In the genomic region with DNA sequence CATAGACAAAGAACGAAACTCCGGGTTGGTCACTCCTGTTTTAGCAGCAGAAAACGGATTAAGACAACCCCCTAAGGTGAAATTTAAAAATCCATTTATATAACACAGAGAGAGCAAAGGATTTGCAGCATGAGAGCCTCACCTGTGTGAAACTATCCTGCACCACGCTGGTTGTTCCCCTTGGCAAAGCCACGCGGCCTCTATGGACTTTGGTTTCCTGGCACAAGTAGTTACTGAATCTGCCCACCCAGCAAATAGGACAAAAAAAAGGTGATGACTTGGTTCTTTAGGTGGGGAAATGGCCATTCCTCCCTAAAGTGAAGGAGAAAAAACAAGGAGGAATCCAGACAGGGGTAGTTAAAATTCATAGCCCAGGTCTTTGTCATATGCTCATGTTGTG, we compare ENCODE assay signal across 15 cellular contexts.
DNase-seq lines count a peak whose midpoint lies in the region; ATAC-seq and TF ChIP-seq lines count a peak whose summit lies in the region.
"Had no signal": no experiment of that assay in that cellular context is flagged by ENCODE, and none has a peak within 500 bp of the region (broad histone marks: within the 10 kb centered on the region; RNA-seq: fewer than 3 reads in every experiment).

No MANE protein-coding gene starts in this region.

- H4K20me1 ChIP-seq in GM23338 (replicated peaks; ENCODE audit: insufficient read depth) = no peaks in the 10 kb centered on the region
- H4K20me1 ChIP-seq: BLaER1 treated with 17β-estradiol and CSF1 and Interleukin-3, amounts not matched to agents 10 nM and 100 nM had no signal

- H3K36me3 ChIP-seq in GM23338 (ENCODE audit: insufficient read depth) (no peaks in the 10 kb centered on the region), HUES64 (ENCODE audit: insufficient read depth, low read length) (no peaks in the 10 kb centered on the region), iPS DF 6.9 (ENCODE audit: control insufficient read depth, insufficient read depth, low read length) (no peaks in the 10 kb centered on the region), right lobe of liver (no peaks in the 10 kb centered on the region)
- H3K36me3 ChIP-seq in CD4-positive, alpha-beta memory T cell (ENCODE audit: insufficient read depth, low read length) = no peaks in the 10 kb centered on the region
- H3K36me3 ChIP-seq: BLaER1 treated with 17β-estradiol and CSF1 and Interleukin-3, amounts not matched to agents 10 nM and 100 nM had no signal

- H3K9me3 Mint-ChIP-seq in GM23338 = peaks cover 2% of the 10 kb centered on the region; the same call in 1 of the 3 replicates
- H3K9me3 Mint-ChIP-seq in CD4-positive, alpha-beta memory T cell = no peaks in the 10 kb centered on the region
- H3K9me3 Mint-ChIP-seq in activated naive CD8-positive, alpha-beta T cell treated with anti-CD3 and anti-CD28 coated beads, Interleukin-2, amount 50 U/mL, for 24 hours = no peaks in the 10 kb centered on the region

- H3K27ac Mint-ChIP-seq in GM23338 = peak overlapping the region; percentile 98
- H3K27ac Mint-ChIP-seq in CD4-positive, alpha-beta memory T cell = no peak overlapping the region
- no peak overlapping the region for H3K27ac Mint-ChIP-seq in activated naive CD8-positive, alpha-beta T cell treated with anti-CD3 and anti-CD28 coated beads, Interleukin-2, amount 50 U/mL, for 24 hours
- H3K27ac Mint-ChIP-seq: CD4-positive, CD25-positive, alpha-beta regulatory T cell had no signal

- peaks cover 45% of the 10 kb centered on the region for H3K4me1 Mint-ChIP-seq in GM23338
- peaks cover 0 to 2% (median under 1%) of the 10 kb centered on the region in 4 donors for H3K4me1 Mint-ChIP-seq in CD4-positive, alpha-beta memory T cell
- H3K4me1 Mint-ChIP-seq in activated naive CD8-positive, alpha-beta T cell treated with anti-CD3 and anti-CD28 coated beads, Interleukin-2, amount 50 U/mL, for 24 hours = no peaks in the 10 kb centered on the region
- H3K4me1 Mint-ChIP-seq: CD4-positive, CD25-positive, alpha-beta regulatory T cell had no signal

- POLR2A ChIA-PET in CD4-positive, alpha-beta memory T cell (lab: Charles Lee; ENCODE audit: partially characterized antibody) = no interaction called here

- no peak overlapping the region for H3K4me3 Mint-ChIP-seq in GM23338
- no peak overlapping the region for H3K4me3 Mint-ChIP-seq in CD4-positive, alpha-beta memory T cell
- H3K4me3 Mint-ChIP-seq in activated naive CD8-positive, alpha-beta T cell treated with anti-CD3 and anti-CD28 coated beads, Interleukin-2, amount 50 U/mL, for 24 hours = no peak overlapping the region
- H3K4me3 Mint-ChIP-seq: CD4-positive, CD25-positive, alpha-beta regulatory T cell had no signal

- H3K36me3 Mint-ChIP-seq in GM23338 (ENCODE audit: low read depth) = no peaks in the 10 kb centered on the region
- H3K36me3 Mint-ChIP-seq in CD4-positive, alpha-beta memory T cell = no peaks in the 10 kb centered on the region
- H3K36me3 Mint-ChIP-seq in activated naive CD8-positive, alpha-beta T cell treated with anti-CD3 and anti-CD28 coated beads, Interleukin-2, amount 50 U/mL, for 24 hours (ENCODE audit: low read depth) = no peaks in the 10 kb centered on the region
- H3K36me3 Mint-ChIP-seq: CD4-positive, CD25-positive, alpha-beta regulatory T cell had no signal

- TF ChIP-seq POLR2A in right lobe of liver (IDR thresholded peaks at IDR 0.05) = no peak

- H3K9ac ChIP-seq in HUES64 (ENCODE audit: low read depth, low read length) = peak overlapping the region; percentile 70
- H3K9ac ChIP-seq: BLaER1 treated with 17β-estradiol and CSF1 and Interleukin-3, amounts not matched to agents 10 nM and 100 nM had no signal

- intact Hi-C loops in right lobe of liver (cut with DNase I) = no loop called here
- intact Hi-C loops in CD4-positive, alpha-beta memory T cell (cut with micrococcal nuclease) = no loop called here

- H3K4me3 ChIP-seq in GM23338 = no peak overlapping the region
- H3K4me3 ChIP-seq in HUES64 (ENCODE audit: low read length) = no peak overlapping the region
- no peak overlapping the region for H3K4me3 ChIP-seq in iPS DF 6.9 (ENCODE audit: low read length)
- H3K4me3 ChIP-seq in right lobe of liver = no peak overlapping the region
- H3K4me3 ChIP-seq in CD4-positive, alpha-beta memory T cell (ENCODE audit: low read length in 2 of 2) = no peak overlapping the region
- H3K4me3 ChIP-seq: BLaER1 treated with 17β-estradiol and CSF1 and Interleukin-3, amounts not matched to agents 10 nM and 100 nM had no signal

- CTCF ChIA-PET in CD4-positive, alpha-beta memory T cell (lab: Charles Lee; ENCODE audit: partially characterized antibody) = no interaction called here

- DNase-seq in GM23338 (ENCODE audit: low spot score) (no peak), iPS DF 6.9 (ENCODE audit: low read depth, low spot score) (no peak), right lobe of liver (peak; percentile 39 to 62 (median 59))
- no peak for DNase-seq in CD4-positive, alpha-beta memory T cell
- DNase-seq in activated naive CD8-positive, alpha-beta T cell treated with anti-CD3 and anti-CD28 coated beads, Interleukin-2, amount 50 U/mL, for 24 hours = no peak
- DNase-seq in stimulated activated CD4-positive, alpha-beta T cell treated with anti-CD3 and anti-CD28 coated beads, Interleukin-4, amount 100 ng/mL, for 4 hours = no peak
- DNase-seq: ACHN; CD4-positive, CD25-positive, alpha-beta regulatory T cell; DMS79; IMR-90; KBM-7 had no signal

- H3K4me2 ChIP-seq in GM23338 = peak overlapping the region; percentile 59; the same call in 1 of the 2 replicates
- H3K4me2 ChIP-seq: BLaER1 treated with 17β-estradiol and CSF1 and Interleukin-3, amounts not matched to agents 10 nM and 100 nM had no signal

- no peak overlapping the region for H2AFZ ChIP-seq in GM23338

- peaks cover 26% of the 10 kb centered on the region for H3K4me1 ChIP-seq in GM23338 (ENCODE audit: insufficient read depth)
- peaks cover 30% of the 10 kb centered on the region for H3K4me1 ChIP-seq in HUES64 (ENCODE audit: insufficient read depth, low read length)
- H3K4me1 ChIP-seq in iPS DF 6.9 (ENCODE audit: control insufficient read depth, insufficient read depth, low read length) = peaks cover 1% of the 10 kb centered on the region; the same call in 1 of the 2 replicates
- H3K4me1 ChIP-seq in right lobe of liver = peaks cover 0 to 3% (median 0%) of the 10 kb centered on the region in 4 donors
- no peaks in the 10 kb centered on the region for H3K4me1 ChIP-seq in CD4-positive, alpha-beta memory T cell (ENCODE audit: insufficient read depth, low read length)
- H3K4me1 ChIP-seq: BLaER1 treated with 17β-estradiol and CSF1 and Interleukin-3, amounts not matched to agents 10 nM and 100 nM had no signal

- H3F3A ChIP-seq in GM23338 (replicated peaks; ENCODE audit: low read depth) = no peaks in the 10 kb centered on the region

- ATAC-seq in GM23338 (no peak), right lobe of liver (peak; percentile 90 to 92 (median 91)), GM18909 (IDR thresholded peaks at IDR 0.05; ENCODE audit: poor library complexity, unreplicated experiment) (no peak)
- ATAC-seq in activated naive CD8-positive, alpha-beta T cell treated with anti-CD3 and anti-CD28 coated beads, Interleukin-2, amount 50 U/mL, for 24 hours = no peak
- ATAC-seq: HCT116 had no signal

- peaks cover 4% of the 10 kb centered on the region for H3K27me3 Mint-ChIP-seq in GM23338 (ENCODE audit: insufficient read depth, low read depth, poor library complexity)
- no peaks in the 10 kb centered on the region for H3K27me3 Mint-ChIP-seq in CD4-positive, alpha-beta memory T cell
- H3K27me3 Mint-ChIP-seq in activated naive CD8-positive, alpha-beta T cell treated with anti-CD3 and anti-CD28 coated beads, Interleukin-2, amount 50 U/mL, for 24 hours = no peaks in the 10 kb centered on the region
- H3K27me3 Mint-ChIP-seq: CD4-positive, CD25-positive, alpha-beta regulatory T cell had no signal

- no peaks in the 10 kb centered on the region for H3K9me2 ChIP-seq in GM23338 (ENCODE audit: insufficient read depth)

- H3K27me3 ChIP-seq in GM23338 (ENCODE audit: insufficient read depth) = no peaks in the 10 kb centered on the region
- H3K27me3 ChIP-seq in HUES64 (ENCODE audit: insufficient read depth, low read length) = no peaks in the 10 kb centered on the region
- no peaks in the 10 kb centered on the region for H3K27me3 ChIP-seq in iPS DF 6.9 (ENCODE audit: control insufficient read depth, insufficient read depth, low read length)
- no peaks in the 10 kb centered on the region for H3K27me3 ChIP-seq in right lobe of liver
- no peaks in the 10 kb centered on the region for H3K27me3 ChIP-seq in CD4-positive, alpha-beta memory T cell (ENCODE audit: insufficient read depth, low read length)

- H3K27ac ChIP-seq in GM23338 (ENCODE audit: low read depth) = peak overlapping the region; percentile 95
- peak overlapping the region; percentile 92 for H3K27ac ChIP-seq in HUES64 (ENCODE audit: low read depth, low read length)
- peak overlapping the region; percentile 92 for H3K27ac ChIP-seq in iPS DF 6.9 (ENCODE audit: low read length)
- H3K27ac ChIP-seq in right lobe of liver = no peak overlapping the region
- no peak overlapping the region for H3K27ac ChIP-seq in CD4-positive, alpha-beta memory T cell (ENCODE audit: low read depth, low read length)
- H3K27ac ChIP-seq: BLaER1 treated with 17β-estradiol and CSF1 and Interleukin-3, amounts not matched to agents 10 nM and 100 nM had no signal

- H3K79me2 ChIP-seq in GM23338 (replicated peaks; ENCODE audit: insufficient read depth) = no peaks in the 10 kb centered on the region

- WGBS in HUES64 = 16% methylated on average over 6 of the region's 6 CpGs
- WGBS in iPS DF 6.9 (ENCODE audit: insufficient coverage, insufficient read length) = no CpG with 5 or more reads among the region's 6 CpGs
- 11% methylated on average over 6 of the region's 6 CpGs for WGBS in right lobe of liver (ENCODE audit: insufficient coverage, low coverage, low lambda C conversion rate, missing lambda C conversion rate)

- H3K9me3 ChIP-seq in HUES64 (ENCODE audit: insufficient read depth, low read depth, low read length) = no peaks in the 10 kb centered on the region
- H3K9me3 ChIP-seq in iPS DF 6.9 (ENCODE audit: control insufficient read depth, insufficient read depth, low read length) = no peaks in the 10 kb centered on the region
- no peaks in the 10 kb centered on the region for H3K9me3 ChIP-seq in right lobe of liver
- no peaks in the 10 kb centered on the region for H3K9me3 ChIP-seq in CD4-positive, alpha-beta memory T cell (ENCODE audit: control insufficient read depth in 1 of 2, low read length in 2 of 2)
- H3K9me3 ChIP-seq: BLaER1 treated with 17β-estradiol and CSF1 and Interleukin-3, amounts not matched to agents 10 nM and 100 nM had no signal

- TF ChIP-seq CTCF in GM23338 (conservative IDR thresholded peaks at IDR 0.05; ENCODE audit: low read depth in 2 of 2) (no peak), right lobe of liver (IDR thresholded peaks at IDR 0.05) (no peak)

TF ChIP-seq in GM23338, 12 proteins besides CTCF, POLR2A, EP300 and RAD21 (continues in another document):
- TF ChIP-seq STAT1 (IDR thresholded peaks at IDR 0.05; ENCODE audit: unreplicated experiment) = no peak
- no peak for TF ChIP-seq ZNF114 (CRISPR knock-in tag; IDR thresholded peaks at IDR 0.05)

Comparison
In these comparisons a context has a peak if more than half of its experiments do, and no peak if none do; other contexts are left out.
1. ATAC-seq: peak in right lobe of liver (4 of 4); none in GM23338 (single experiment), GM18909 (single experiment) and activated naive CD8-positive, alpha-beta T cell treated with anti-CD3 and anti-CD28 coated beads, Interleukin-2, amount 50 U/mL, for 24 hours (single experiment).
2. DNase-seq: peak in right lobe of liver (3 of 3); none in GM23338 (single experiment), iPS DF 6.9 (single experiment), CD4-positive, alpha-beta memory T cell (0 of 5), activated naive CD8-positive, alpha-beta T cell treated with anti-CD3 and anti-CD28 coated beads, Interleukin-2, amount 50 U/mL, for 24 hours (single experiment) and stimulated activated CD4-positive, alpha-beta T cell treated with anti-CD3 and anti-CD28 coated beads, Interleukin-4, amount 100 ng/mL, for 4 hours (0 of 2).
3. H3K27ac ChIP-seq: peak in GM23338 (single experiment), HUES64 (single experiment) and iPS DF 6.9 (single experiment); none in right lobe of liver (0 of 3) and CD4-positive, alpha-beta memory T cell (single experiment).